18 cellular contexts compared by ENCODE assay signal in genomic region chr5:173653822-173654523, GRCh38.
"Had no signal": no experiment of that assay in that cellular context is flagged by ENCODE, and none has a peak within 500 bp of the region (broad histone marks: within the 10 kb centered on the region; RNA-seq: fewer than 3 reads in every experiment).

No MANE protein-coding gene starts in this region.

- H3K4me3 ChIP-seq: heart left ventricle, thoracic aorta, upper lobe of right lung had no signal

- H3K36me3 ChIP-seq: heart left ventricle, thoracic aorta, upper lobe of right lung had no signal

- DNase-seq: activated CD8-positive, alpha-beta memory T cell treated with anti-CD3 and anti-CD28 coated beads, Interleukin-2, amount 50 U/mL, for 4 hours; activated naive CD4-positive, alpha-beta T cell treated with anti-CD3 and anti-CD28 coated beads, Interleukin-2, amount 10 ng/mL, durations not matched to agents 7 days and 5 days; activated T-cell treated with anti-CD3 and anti-CD28 coated beads, Interleukin-2, amount 50 U/mL, for 4 hours; cerebellar nuclear complex; heart left ventricle; left colon; mesenchymal stem cell; nephron progenitor cell; nucleus accumbens; right cardiac atrium; stimulated activated CD4-positive, alpha-beta T cell treated with anti-CD3 and anti-CD28 coated beads, Interleukin-4, amount 100 ng/mL, for 24 hours; stimulated activated naive CD4-positive, alpha-beta T cell treated with Interleukin-2 at 50 U/mL for 16 hours; T-helper 9 cell; upper lobe of right lung had no signal

- ATAC-seq: activated T-cell treated with anti-CD3 and anti-CD28 coated beads, Interleukin-2, amount 50 U/mL, for 4 hours; heart left ventricle; left colon; right cardiac atrium; upper lobe of right lung had no signal

- H3K9ac ChIP-seq: parathyroid adenoma had no signal

- H3K4me1 ChIP-seq: heart left ventricle, upper lobe of right lung had no signal

- H3K27me3 ChIP-seq: heart left ventricle, upper lobe of right lung had no signal

- FAIRE-seq: endometrium, islet of Langerhans had no signal

- H3K27ac ChIP-seq: heart left ventricle, parathyroid adenoma, thoracic aorta, upper lobe of right lung had no signal

- H3K9me3 ChIP-seq: thoracic aorta had no signal

- H2AFZ ChIP-seq: parathyroid adenoma had no signal
